24 cellular contexts compared by ENCODE assay signal in the genomic region with DNA sequence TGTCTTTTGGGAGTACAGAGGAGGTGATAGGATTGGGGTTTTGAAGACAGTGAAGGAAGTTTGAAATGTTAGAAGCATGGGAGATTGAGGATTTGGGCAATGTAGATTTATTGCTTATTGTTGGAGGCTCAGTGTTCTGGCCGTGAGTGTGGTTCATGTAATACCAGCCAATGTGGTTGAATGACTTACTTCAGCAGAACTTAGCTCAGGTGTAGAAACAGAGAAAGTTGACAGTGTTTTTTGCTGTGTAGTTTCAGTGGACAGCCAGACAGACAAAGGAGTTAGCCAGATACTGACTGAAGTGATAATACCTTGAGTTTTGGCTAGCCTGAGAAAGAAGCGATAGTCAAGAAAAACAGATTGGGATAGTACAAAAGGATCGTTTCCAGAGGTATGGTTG.
A peak's percentile ranks its signal among the peaks of the same experiment; 100 is the strongest.
DNase-seq lines count a peak whose midpoint lies in the region; ATAC-seq, FAIRE-seq and TF ChIP-seq lines count a peak whose summit lies in the region.
"Had no signal": no experiment of that assay in that cellular context is flagged by ENCODE, and none has a peak within 500 bp of the region (broad histone marks: within the 10 kb centered on the region; RNA-seq: fewer than 3 reads in every experiment).

No MANE protein-coding gene starts in this region.

- DNase-seq in GM18507 (ENCODE audit: extremely low spot score, insufficient read length, low read depth) (no peak), GM19239 (ENCODE audit: insufficient read length, low spot score) (no peak), MM.1S (peak; percentile 54), psoas muscle (no peak), DMS53 treated with DMSO at 0.1 percent for 48 hours (lab: John Stamatoyannopoulos, UW; ENCODE audit: unreplicated experiment) (no peak), erythroblast (lab: John Stamatoyannopoulos, UW) (no peak)
- DNase-seq in activated CD4-positive, alpha-beta T cell treated with anti-CD3 and anti-CD28 coated beads, Interleukin-2, amount 50 U/mL, for 4 hours: no peak
- DNase-seq: 8988T; ACHN; BE2C; C1 segment of cervical spinal cord; CD4-positive, alpha-beta memory T cell; CD4-positive, CD25-positive, alpha-beta regulatory T cell; CD8-positive, alpha-beta memory T cell; COR-L47; DMS 273 treated with DMSO at 0.1 percent for 48 hours; DMS153; DMS53; DMS79 treated with DMSO at 0.1 percent for 48 hours; GF-D8 had no signal

- H3K9ac ChIP-seq in MM.1S (ENCODE audit: low read length): no peak overlapping the region
- H3K9ac ChIP-seq: BLaER1 had no signal

- H3K9me3 ChIP-seq in MM.1S (replicated peaks; ENCODE audit: insufficient read depth, low read length): no peaks in the 10 kb centered on the region
- H3K9me3 ChIP-seq in psoas muscle: no peaks in the 10 kb centered on the region
- H3K9me3 ChIP-seq: BE2C, BLaER1 had no signal

- H3K9me2 ChIP-seq in MM.1S (replicated peaks; ENCODE audit: insufficient read depth, low read length): no peaks in the 10 kb centered on the region

- 46 to 57% (median 55%) methylated on average over 3 of the region's 3 CpGs for WGBS in psoas muscle, 3 donors

- TF ChIP-seq CTCF in MM.1S (IDR thresholded peaks at IDR 0.05; ENCODE audit: low read length) (no peak), psoas muscle (IDR thresholded peaks at IDR 0.05) (no peak)

- H3F3A ChIP-seq in MM.1S (ENCODE audit: insufficient read depth, low read length): 0 out of 2 replicates have a peak, but pooled peaks cover 3% of the 10 kb centered on the region

- H3K4me1 ChIP-seq in MM.1S (ENCODE audit: low read length) (peaks cover 5% of the 10 kb centered on the region; the same call in 1 of the 2 replicates), psoas muscle (peaks cover 41% of the 10 kb centered on the region)
- H3K4me1 ChIP-seq: BE2C had no signal

- FAIRE-seq in GM18507 (lab: Jason Lieb, UNC): peak; percentile 24
- FAIRE-seq in GM19239 (lab: Jason Lieb, UNC): peak; percentile 44
- FAIRE-seq: G401.6, GM12891 had no signal

- H3K36me3 ChIP-seq in MM.1S (replicated peaks; ENCODE audit: insufficient read depth, low read length) (no peaks in the 10 kb centered on the region), psoas muscle (ENCODE audit: insufficient read depth in 1 of 2, low read depth in 1 of 2) (no peaks in the 10 kb centered on the region)
- H3K36me3 ChIP-seq: BE2C, BLaER1 had no signal

- no peak overlapping the region for H3K4me2 ChIP-seq in MM.1S (ENCODE audit: low read depth, low read length)
- H3K4me2 ChIP-seq: BLaER1 had no signal

- no peak for TF ChIP-seq POLR2A in erythroblast (IDR thresholded peaks at IDR 0.05; ENCODE audit: low read length)

- ATAC-seq in psoas muscle: no peak
- ATAC-seq in GM19467 (IDR thresholded peaks at IDR 0.05; ENCODE audit: unreplicated experiment): no peak

- H2AFZ ChIP-seq in MM.1S (ENCODE audit: low read length): no peak overlapping the region

- H3K27ac ChIP-seq in MM.1S (ENCODE audit: low read length) (no peak overlapping the region), psoas muscle (peak overlapping the region; percentile 41)
- H3K27ac ChIP-seq: BLaER1 had no signal

- H3K4me3 ChIP-seq in MM.1S (ENCODE audit: low read length) (no peak overlapping the region), psoas muscle (no peak overlapping the region)
- H3K4me3 ChIP-seq: BLaER1 had no signal

- intact Hi-C loops in psoas muscle (cut with DNase I): no loop called here

- H3K79me2 ChIP-seq in MM.1S (ENCODE audit: low read length): no peaks in the 10 kb centered on the region

- H3K27me3 ChIP-seq in MM.1S (replicated peaks; ENCODE audit: insufficient read depth, low read length) (no peaks in the 10 kb centered on the region), psoas muscle (ENCODE audit: insufficient read depth in 3 of 3, low read length in 2 of 3) (no peaks in the 10 kb centered on the region)
- H3K27me3 ChIP-seq: BE2C, BLaER1 had no signal

- no peaks in the 10 kb centered on the region for H4K20me1 ChIP-seq in MM.1S (ENCODE audit: insufficient read depth, low read length)
- H4K20me1 ChIP-seq: BLaER1 had no signal
